In the genomic region with DNA sequence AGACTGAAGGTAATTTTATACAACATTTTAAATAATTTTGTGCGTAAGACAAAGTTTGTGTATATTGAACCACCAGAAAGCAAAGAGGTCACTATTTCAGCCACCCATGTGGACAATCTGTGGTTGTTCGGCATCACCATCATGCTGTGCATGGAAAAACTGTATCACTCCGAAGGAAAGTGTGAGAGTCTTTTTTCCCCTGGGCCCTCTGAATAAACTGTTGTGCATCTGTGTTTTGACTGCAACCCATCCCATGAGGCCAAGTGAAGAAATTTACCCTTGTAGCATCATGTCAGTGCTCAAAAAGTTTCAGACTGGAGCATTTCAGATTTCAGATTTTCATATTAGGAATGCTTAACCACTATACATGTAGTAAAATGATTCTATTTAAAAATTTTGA, we compare ENCODE assay signal across 9 cellular contexts.
"Had no signal": no experiment of that assay in that cellular context is flagged by ENCODE, and none has a peak within 500 bp of the region (broad histone marks: within the 10 kb centered on the region; RNA-seq: fewer than 3 reads in every experiment).

No MANE protein-coding gene starts in this region.

- H3K36me3 ChIP-seq: HAP-1 had no signal

- H3K27ac ChIP-seq: GM23248 had no signal

- ATAC-seq: GM23338, HCT116 had no signal

- H3K9me3 ChIP-seq: HAP-1 had no signal

- H3K4me1 ChIP-seq: HAP-1 had no signal

- H3K4me3 ChIP-seq: GM23248, GM23338, HAP-1 had no signal

- DNase-seq: GM23248, GOT3, H7, H9, HCEC 1CT, HFFc6 had no signal
